ENCODE assay signal across 1 cellular context in the genomic region with DNA sequence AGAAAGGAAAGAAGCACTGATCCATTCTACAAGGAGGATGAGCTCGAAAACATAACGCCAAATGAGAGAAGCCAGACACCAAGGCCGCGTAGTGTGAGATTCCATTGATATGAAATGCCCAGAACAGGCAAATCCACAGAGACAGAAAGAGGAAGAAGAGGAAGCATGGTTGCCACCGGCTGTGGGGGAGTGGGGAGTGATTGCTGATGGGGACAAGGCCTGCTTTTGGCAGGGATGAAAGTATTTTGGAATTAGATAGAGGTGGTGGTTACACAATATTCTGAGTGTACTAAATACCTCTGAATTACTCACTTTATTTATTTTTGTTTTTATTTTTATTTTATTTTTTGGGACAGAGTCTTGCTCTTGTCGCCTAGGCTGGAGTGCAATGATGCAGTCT.
TF ChIP-seq lines count a peak whose summit lies in the region.

No MANE protein-coding gene starts in this region.

TF ChIP-seq in K562, 482 proteins besides CTCF, POLR2A, EP300 and RAD21:
- no peak for TF ChIP-seq CREM (IDR thresholded peaks at IDR 0.05; ENCODE audit: low read depth)
- TF ChIP-seq, protein P1, sequence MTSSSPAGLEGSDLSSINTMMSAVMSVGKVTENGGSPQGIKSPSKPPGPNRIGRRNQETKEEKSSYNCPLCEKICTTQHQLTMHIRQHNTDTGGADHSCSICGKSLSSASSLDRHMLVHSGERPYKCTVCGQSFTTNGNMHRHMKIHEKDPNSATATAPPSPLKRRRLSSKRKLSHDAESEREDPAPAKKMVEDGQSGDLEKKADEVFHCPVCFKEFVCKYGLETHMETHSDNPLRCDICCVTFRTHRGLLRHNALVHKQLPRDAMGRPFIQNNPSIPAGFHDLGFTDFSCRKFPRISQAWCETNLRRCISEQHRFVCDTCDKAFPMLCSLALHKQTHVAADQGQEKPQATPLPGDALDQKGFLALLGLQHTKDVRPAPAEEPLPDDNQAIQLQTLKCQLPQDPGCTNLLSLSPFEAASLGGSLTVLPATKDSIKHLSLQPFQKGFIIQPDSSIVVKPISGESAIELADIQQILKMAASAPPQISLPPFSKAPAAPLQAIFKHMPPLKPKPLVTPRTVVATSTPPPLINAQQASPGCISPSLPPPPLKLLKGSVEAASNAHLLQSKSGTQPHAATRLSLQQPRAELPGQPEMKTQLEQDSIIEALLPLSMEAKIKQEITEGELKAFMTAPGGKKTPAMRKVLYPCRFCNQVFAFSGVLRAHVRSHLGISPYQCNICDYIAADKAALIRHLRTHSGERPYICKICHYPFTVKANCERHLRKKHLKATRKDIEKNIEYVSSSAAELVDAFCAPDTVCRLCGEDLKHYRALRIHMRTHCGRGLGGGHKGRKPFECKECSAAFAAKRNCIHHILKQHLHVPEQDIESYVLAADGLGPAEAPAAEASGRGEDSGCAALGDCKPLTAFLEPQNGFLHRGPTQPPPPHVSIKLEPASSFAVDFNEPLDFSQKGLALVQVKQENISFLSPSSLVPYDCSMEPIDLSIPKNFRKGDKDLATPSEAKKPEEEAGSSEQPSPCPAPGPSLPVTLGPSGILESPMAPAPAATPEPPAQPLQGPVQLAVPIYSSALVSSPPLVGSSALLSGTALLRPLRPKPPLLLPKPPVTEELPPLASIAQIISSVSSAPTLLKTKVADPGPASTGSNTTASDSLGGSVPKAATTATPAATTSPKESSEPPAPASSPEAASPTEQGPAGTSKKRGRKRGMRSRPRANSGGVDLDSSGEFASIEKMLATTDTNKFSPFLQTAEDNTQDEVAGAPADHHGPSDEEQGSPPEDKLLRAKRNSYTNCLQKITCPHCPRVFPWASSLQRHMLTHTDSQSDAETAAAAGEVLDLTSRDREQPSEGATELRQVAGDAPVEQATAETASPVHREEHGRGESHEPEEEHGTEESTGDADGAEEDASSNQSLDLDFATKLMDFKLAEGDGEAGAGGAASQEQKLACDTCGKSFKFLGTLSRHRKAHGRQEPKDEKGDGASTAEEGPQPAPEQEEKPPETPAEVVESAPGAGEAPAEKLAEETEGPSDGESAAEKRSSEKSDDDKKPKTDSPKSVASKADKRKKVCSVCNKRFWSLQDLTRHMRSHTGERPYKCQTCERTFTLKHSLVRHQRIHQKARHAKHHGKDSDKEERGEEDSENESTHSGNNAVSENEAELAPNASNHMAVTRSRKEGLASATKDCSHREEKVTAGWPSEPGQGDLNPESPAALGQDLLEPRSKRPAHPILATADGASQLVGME (CRISPR knock-in tag; IDR thresholded peaks at IDR 0.05) = no peak
- 0 out of 4 replicates have a peak, but pooled peaks of 1 of the 2 experiments have one; percentile 26 for TF ChIP-seq RCOR1 (IDR thresholded peaks at IDR 0.05; ENCODE audit: borderline replicate concordance in 1 of 2, low read depth in 2 of 2, low read length in 2 of 2)
- TF ChIP-seq RBM15 (IDR thresholded peaks at IDR 0.05; ENCODE audit: insufficient read depth, low read length) = no peak
- peak; percentile 10; the same call in 1 of the 2 replicates for TF ChIP-seq ARID1B (IDR thresholded peaks at IDR 0.05)
- no peak for TF ChIP-seq PCBP2 (IDR thresholded peaks at IDR 0.05; ENCODE audit: low read depth, low read length, poor library complexity, severe bottlenecking)
- TF ChIP-seq CTBP1 (IDR thresholded peaks at IDR 0.05; ENCODE audit: borderline replicate concordance) = peak; percentile 43; the same call in 1 of the 2 replicates
- no peak for TF ChIP-seq ZNF140 (CRISPR knock-in tag; IDR thresholded peaks at IDR 0.05)
- no peak for TF ChIP-seq IRF2 (CRISPR knock-in tag; IDR thresholded peaks at IDR 0.05)
- no peak for TF ChIP-seq HMGN3 (IDR thresholded peaks at IDR 0.05; ENCODE audit: borderline replicate concordance, extremely low read depth, insufficient read length, low read depth, low read length)
- no peak for TF ChIP-seq POLR2B (IDR thresholded peaks at IDR 0.05; ENCODE audit: low read depth, partially characterized antibody)
- TF ChIP-seq, protein P2, sequence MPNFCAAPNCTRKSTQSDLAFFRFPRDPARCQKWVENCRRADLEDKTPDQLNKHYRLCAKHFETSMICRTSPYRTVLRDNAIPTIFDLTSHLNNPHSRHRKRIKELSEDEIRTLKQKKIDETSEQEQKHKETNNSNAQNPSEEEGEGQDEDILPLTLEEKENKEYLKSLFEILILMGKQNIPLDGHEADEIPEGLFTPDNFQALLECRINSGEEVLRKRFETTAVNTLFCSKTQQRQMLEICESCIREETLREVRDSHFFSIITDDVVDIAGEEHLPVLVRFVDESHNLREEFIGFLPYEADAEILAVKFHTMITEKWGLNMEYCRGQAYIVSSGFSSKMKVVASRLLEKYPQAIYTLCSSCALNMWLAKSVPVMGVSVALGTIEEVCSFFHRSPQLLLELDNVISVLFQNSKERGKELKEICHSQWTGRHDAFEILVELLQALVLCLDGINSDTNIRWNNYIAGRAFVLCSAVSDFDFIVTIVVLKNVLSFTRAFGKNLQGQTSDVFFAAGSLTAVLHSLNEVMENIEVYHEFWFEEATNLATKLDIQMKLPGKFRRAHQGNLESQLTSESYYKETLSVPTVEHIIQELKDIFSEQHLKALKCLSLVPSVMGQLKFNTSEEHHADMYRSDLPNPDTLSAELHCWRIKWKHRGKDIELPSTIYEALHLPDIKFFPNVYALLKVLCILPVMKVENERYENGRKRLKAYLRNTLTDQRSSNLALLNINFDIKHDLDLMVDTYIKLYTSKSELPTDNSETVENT (CRISPR knock-in tag; IDR thresholded peaks at IDR 0.05) = no peak
- TF ChIP-seq GTF2E2 (tag; IDR thresholded peaks at IDR 0.05) = no peak
- TF ChIP-seq CEBPG (CRISPR knock-in tag; IDR thresholded peaks at IDR 0.05) = no peak
- TF ChIP-seq CEBPG (tag; conservative IDR thresholded peaks at IDR 0.05 in 1 of 2, IDR thresholded peaks at IDR 0.05 in 1 of 2) = 0 out of 4 replicates have a peak, but pooled peaks of 1 of the 2 experiments have one; percentile 17
